11 cellular contexts compared by ENCODE assay signal in the genomic region with DNA sequence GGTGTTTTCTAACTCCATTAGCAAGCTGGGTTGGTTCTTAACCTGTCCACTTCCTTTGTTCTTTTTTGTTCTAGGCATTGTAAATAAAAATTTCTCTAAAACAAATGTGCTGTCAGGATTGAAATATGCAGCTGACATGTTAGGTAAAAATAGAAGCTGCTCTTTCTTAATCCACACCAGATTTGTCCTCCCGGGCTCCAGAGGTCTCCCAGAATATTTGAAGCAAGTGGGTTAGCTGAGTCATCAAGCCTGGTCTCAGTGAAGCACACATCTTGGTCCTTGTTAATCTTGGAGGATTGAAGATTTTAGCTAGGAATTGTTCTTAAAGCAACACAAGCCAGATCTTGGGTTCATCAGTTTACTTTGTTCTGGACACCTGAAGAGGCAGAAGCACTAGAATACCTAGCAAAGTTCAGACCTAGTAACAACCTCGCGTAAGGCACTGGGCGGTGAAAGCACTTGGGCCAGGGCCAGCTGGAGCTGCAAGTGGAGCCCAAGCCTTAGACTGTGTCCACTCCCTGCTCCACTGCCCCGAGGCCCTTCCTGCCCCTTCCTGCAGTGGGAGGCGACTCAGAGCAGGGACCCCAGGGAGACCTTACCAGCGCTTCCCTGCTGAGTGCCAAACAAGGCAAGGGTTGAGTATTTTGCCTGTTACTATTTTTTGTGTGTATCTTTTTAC. TPM values are rescaled to one million over a fixed set of nuclear protein-coding genes. Genes with fewer than 3 reads are reported as not detected.
A peak's percentile ranks its signal among the peaks of the same experiment; 100 is the strongest.
DNase-seq lines count a peak whose midpoint lies in the region; ATAC-seq and TF ChIP-seq lines count a peak whose summit lies in the region.
"Had no signal": no experiment of that assay in that cellular context is flagged by ENCODE, and none has a peak within 500 bp of the region (broad histone marks: within the 10 kb centered on the region; RNA-seq: fewer than 3 reads in every experiment).

No MANE protein-coding gene starts in this region.

- peaks cover 18% of the 10 kb centered on the region for H3F3A ChIP-seq in smooth muscle cell (ENCODE audit: low read depth)

- CTCF ChIA-PET in HCT116 (lab: Charles Lee): no interaction called here

- WGBS in hepatocyte (ENCODE audit: low lambda C conversion rate, missing lambda C conversion rate): 65% methylated on average over 7 of the region's 7 CpGs
- 69% methylated on average over 7 of the region's 7 CpGs for WGBS in smooth muscle cell (ENCODE audit: low lambda C conversion rate)

- H4K20me1 ChIP-seq in HCT116 (ENCODE audit: insufficient read depth): no peaks in the 10 kb centered on the region
- H4K20me1 ChIP-seq in hepatocyte (ENCODE audit: insufficient read depth, poor library complexity, severe bottlenecking): no peaks in the 10 kb centered on the region
- no peaks in the 10 kb centered on the region for H4K20me1 ChIP-seq in smooth muscle cell (ENCODE audit: low read depth)

- peaks cover 2 to 4% of the 10 kb centered on the region in 2 donors for H3K4me1 Mint-ChIP-seq in natural killer cell treated with Interleukin-12 subunit alpha and Interleukin-12 subunit beta and Interleukin-15 and Interleukin-18, amount 100 ng/mL, for 72 hours (ENCODE audit: low read depth in 2 of 2)

- no peaks in the 10 kb centered on the region for H3K27me3 Mint-ChIP-seq in natural killer cell treated with Interleukin-12 subunit alpha and Interleukin-12 subunit beta and Interleukin-15 and Interleukin-18, amount 100 ng/mL, for 72 hours

- intact Hi-C loops in HCT116 (cut with micrococcal nuclease): no loop called here

- H3K9ac ChIP-seq in HCT116 (ENCODE audit: low read length) (no peak overlapping the region), smooth muscle cell (ENCODE audit: low read depth) (no peak overlapping the region)

- TF ChIP-seq CTCF in HCT116 (IDR thresholded peaks at IDR 0.05 in 2 of 3, conservative IDR thresholded peaks at IDR 0.05 in 1 of 3; ENCODE audit: borderline replicate concordance in 1 of 3, insufficient read depth in 1 of 3, low read depth in 2 of 3, low read length in 2 of 3): no peak
- TF ChIP-seq CTCF in hepatocyte (IDR thresholded peaks at IDR 0.05; ENCODE audit: poor library complexity): no peak
- no peak for TF ChIP-seq CTCF in smooth muscle cell (IDR thresholded peaks at IDR 0.05; ENCODE audit: borderline replicate concordance, insufficient read depth, poor library complexity, severe bottlenecking)

- H3K27me3 ChIP-seq in HCT116 (ENCODE audit: insufficient read depth, low read length) (no peaks in the 10 kb centered on the region), hepatocyte (no peaks in the 10 kb centered on the region), smooth muscle cell (ENCODE audit: low read depth) (no peaks in the 10 kb centered on the region)

- no peak for TF ChIP-seq POLR2A in HCT116 (IDR thresholded peaks at IDR 0.05; ENCODE audit: borderline replicate concordance, extremely low read depth, insufficient read depth, insufficient read length)

- ATAC-seq in HCT116: no peak
- ATAC-seq in GM18520 (IDR thresholded peaks at IDR 0.05; ENCODE audit: unreplicated experiment): no peak
- ATAC-seq in natural killer cell treated with Interleukin-12 subunit alpha and Interleukin-12 subunit beta and Interleukin-15 and Interleukin-18, amount 100 ng/mL, for 72 hours: no peak
- ATAC-seq: Panc1 had no signal

- no peak overlapping the region for H3K27ac Mint-ChIP-seq in natural killer cell treated with Interleukin-12 subunit alpha and Interleukin-12 subunit beta and Interleukin-15 and Interleukin-18, amount 100 ng/mL, for 72 hours

- RAD21 ChIA-PET in HCT116 (lab: Charles Lee; ENCODE audit: low non-redundant PET in 1 of 2, low total read pairs in 2 of 2, uncharacterized antibody in 2 of 2, unreplicated experiment in 2 of 2): no interaction called here

- no peaks in the 10 kb centered on the region for H3K9me3 ChIP-seq in HCT116 (ENCODE audit: control insufficient read depth in 1 of 2, insufficient read depth in 1 of 2, low read depth in 1 of 2, low read length in 2 of 2)
- H3K9me3 ChIP-seq in hepatocyte (ENCODE audit: low read depth): no peaks in the 10 kb centered on the region
- H3K9me3 ChIP-seq in smooth muscle cell (replicated peaks; ENCODE audit: low read depth): no peaks in the 10 kb centered on the region

- H3K9me2 ChIP-seq in HCT116 (ENCODE audit: insufficient read depth) (no peaks in the 10 kb centered on the region), hepatocyte (replicated peaks; ENCODE audit: insufficient read depth) (no peaks in the 10 kb centered on the region)

- no peaks in the 10 kb centered on the region for H3K9me3 Mint-ChIP-seq in natural killer cell treated with Interleukin-12 subunit alpha and Interleukin-12 subunit beta and Interleukin-15 and Interleukin-18, amount 100 ng/mL, for 72 hours

- H3K4me3 ChIP-seq in HCT116 (replicated peaks in 1 of 2; ENCODE audit: low read depth in 1 of 2, low read length in 2 of 2): no peak overlapping the region
- no peak overlapping the region for H3K4me3 ChIP-seq in hepatocyte
- no peak overlapping the region for H3K4me3 ChIP-seq in smooth muscle cell

- H3K4me1 ChIP-seq in HCT116 (ENCODE audit: control insufficient read depth in 1 of 2, insufficient read depth in 2 of 2, low read length in 2 of 2): peaks cover 19 to 22% of the 10 kb centered on the region in 2 experiments
- H3K4me1 ChIP-seq in hepatocyte (ENCODE audit: insufficient read depth): peaks cover 17% of the 10 kb centered on the region
- no peaks in the 10 kb centered on the region for H3K4me1 ChIP-seq in smooth muscle cell (ENCODE audit: low read depth)

- TF ChIP-seq RAD21 in HCT116 (IDR thresholded peaks at IDR 0.05; ENCODE audit: low read depth): no peak

- H3K36me3 ChIP-seq in HCT116 (ENCODE audit: control insufficient read depth in 1 of 2, insufficient read depth in 2 of 2, low read length in 2 of 2) (peaks cover 7 to 17% of the 10 kb centered on the region in 2 experiments; a peak in 2 of 4 replicates), hepatocyte (replicated peaks; ENCODE audit: insufficient read depth, low read depth) (no peaks in the 10 kb centered on the region), smooth muscle cell (ENCODE audit: low read depth) (no peaks in the 10 kb centered on the region)

- POLR2A ChIA-PET in HCT116 (lab: Charles Lee): no interaction called here

- H3K4me2 ChIP-seq in HCT116 (ENCODE audit: low read length) (peak overlapping the region; percentile 16; the same call in 1 of the 2 replicates), hepatocyte (no peak overlapping the region), smooth muscle cell (peak overlapping the region; percentile 32)

- H3K36me3 Mint-ChIP-seq in natural killer cell treated with Interleukin-12 subunit alpha and Interleukin-12 subunit beta and Interleukin-15 and Interleukin-18, amount 100 ng/mL, for 72 hours: no peaks in the 10 kb centered on the region

- DNase-seq in HCT116 (ENCODE audit: low read depth, low spot score) (no peak), brain pericyte (ENCODE audit: low read depth, low spot score) (peak; percentile 54), hepatocyte (ENCODE audit: low spot score) (peak; percentile 25), smooth muscle cell (lab: John Stamatoyannopoulos, UW; ENCODE audit: unreplicated experiment) (no peak), middle frontal gyrus (ENCODE audit: extremely low spot score, low spot score) (no peak)
- no peak for DNase-seq in natural killer cell treated with Interleukin-12 subunit alpha and Interleukin-12 subunit beta and Interleukin-15 and Interleukin-18, amount 100 ng/mL, for 72 hours (ENCODE audit: low spot score)
- no peak for DNase-seq in stimulated activated CD4-positive, alpha-beta T cell treated with anti-CD3 and anti-CD28 coated beads, Interleukin-4, amount 100 ng/mL, for 4 hours
- DNase-seq: hippocampal formation; stimulated activated CD4-positive, alpha-beta T cell treated with anti-CD3 and anti-CD28 coated beads, Interleukin-4, amount 100 ng/mL, for 1 hour had no signal

- no peak overlapping the region for H3K4me3 Mint-ChIP-seq in natural killer cell treated with Interleukin-12 subunit alpha and Interleukin-12 subunit beta and Interleukin-15 and Interleukin-18, amount 100 ng/mL, for 72 hours

- BruUV-seq in HCT116 (replicated peaks; lab: Mats Ljungman, UMichigan): no TSS peak

- H3K27ac ChIP-seq in HCT116 (ENCODE audit: low read depth, low read length) (peak overlapping the region; percentile 42; the same call in 1 of the 2 replicates), hepatocyte (peak overlapping the region; percentile 56), smooth muscle cell (ENCODE audit: low read depth) (peak overlapping the region; percentile 43)

- H3K79me2 ChIP-seq in HCT116 (ENCODE audit: insufficient read depth, low read length): no peaks in the 10 kb centered on the region
- no peaks in the 10 kb centered on the region for H3K79me2 ChIP-seq in hepatocyte
- no peaks in the 10 kb centered on the region for H3K79me2 ChIP-seq in smooth muscle cell (ENCODE audit: low read depth)

- H2AFZ ChIP-seq in HCT116 (ENCODE audit: low read depth, low read length, poor library complexity, severe bottlenecking) (no peak overlapping the region), hepatocyte (no peak overlapping the region), smooth muscle cell (ENCODE audit: low read depth) (no peak overlapping the region)

TF ChIP-seq in HCT116, 20 proteins besides CTCF, POLR2A, EP300 and RAD21:
- TF ChIP-seq EGR1 (IDR thresholded peaks at IDR 0.05; ENCODE audit: low read depth) (no peak), JUND (IDR thresholded peaks at IDR 0.05) (0 out of 2 replicates have a peak, but pooled peaks have one; percentile 7), SP1 (IDR thresholded peaks at IDR 0.05; ENCODE audit: low read depth) (0 out of 2 replicates have a peak, but pooled peaks have one; percentile 20), SRF (IDR thresholded peaks at IDR 0.05; ENCODE audit: low read depth) (no peak)

RNA-seq across cellular contexts. Expression of a gene that starts 36.5 kb away (rescaled TPM):
- 21.0 TPM for total RNA-seq in HCT116 (2021; ENCODE audit: unreplicated experiment)
- polyA plus RNA-seq in HCT116 (2012): 9.6 and 12.2 TPM in 2 replicates
- 12.9 and 13.1 TPM in 2 replicates for total RNA-seq in hepatocyte
- polyA plus RNA-seq in hepatocyte: 18.0 and 24.8 TPM in 2 replicates
- 12.1 and 13.5 TPM in 2 replicates for total RNA-seq in smooth muscle cell
- 26.8 and 28.9 TPM in 2 replicates for polyA plus RNA-seq in smooth muscle cell
- 10 to 100 TPM in 1 of 2 donors, 1 to 10 TPM in 1; 3.0 to 11.5 TPM for total RNA-seq in natural killer cell treated with Interleukin-12 subunit alpha and Interleukin-12 subunit beta and Interleukin-15 and Interleukin-18, amount 100 ng/mL, for 72 hours

Comparison
In these comparisons a context has a peak if more than half of its experiments do, and no peak if none do; other contexts are left out.
1. DNase-seq: peak in brain pericyte (single experiment) and hepatocyte (single experiment); none in HCT116 (single experiment), smooth muscle cell (single experiment), natural killer cell treated with Interleukin-12 subunit alpha and Interleukin-12 subunit beta and Interleukin-15 and Interleukin-18, amount 100 ng/mL, for 72 hours (single experiment), stimulated activated CD4-positive, alpha-beta T cell treated with anti-CD3 and anti-CD28 coated beads, Interleukin-4, amount 100 ng/mL, for 4 hours (0 of 2) and middle frontal gyrus (single experiment).
2. Peak in every context shown above with its lines, with median percentiles within 50 percentile points of each other: H3K27ac ChIP-seq.